11 cellular contexts compared by ENCODE assay signal in the genomic region with DNA sequence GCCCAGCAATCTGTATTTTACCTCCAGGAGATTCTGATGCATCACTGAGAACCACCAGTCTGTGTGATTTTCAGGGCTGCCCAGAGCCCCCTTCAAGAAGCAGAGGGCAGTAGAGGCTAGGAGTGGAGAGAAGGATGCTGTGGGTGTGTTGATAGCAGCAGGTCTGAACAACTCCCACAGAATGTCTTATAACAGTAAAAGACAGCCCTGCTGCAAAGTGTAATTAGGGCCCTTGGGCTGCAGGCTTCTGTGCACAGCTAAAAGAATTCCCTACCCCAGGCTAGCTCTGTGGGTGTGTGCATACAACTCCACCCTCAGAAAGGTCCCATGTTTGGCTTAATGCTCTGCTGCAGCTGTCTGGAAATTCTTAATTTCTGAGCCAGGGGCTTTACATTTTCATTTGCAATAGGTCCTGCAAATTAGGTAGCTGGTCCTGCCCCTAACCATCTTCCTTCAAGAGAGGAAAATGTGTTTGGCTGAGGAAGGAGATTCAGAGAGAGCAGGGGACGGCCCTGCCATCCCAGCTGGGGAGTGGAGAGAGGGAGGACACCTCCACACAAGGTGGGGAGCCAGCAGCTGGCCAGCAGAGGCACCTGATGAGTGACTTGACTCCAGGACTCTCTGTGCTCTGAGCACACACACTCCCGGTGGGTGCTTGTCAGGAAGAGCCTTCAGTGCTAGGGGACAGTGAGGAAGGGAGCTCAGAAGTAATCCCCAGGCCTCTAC. TPM values are rescaled to one million over a fixed set of nuclear protein-coding genes. Genes with fewer than 3 reads are reported as not detected.
DNase-seq lines count a peak whose midpoint lies in the region; ATAC-seq, FAIRE-seq and TF ChIP-seq lines count a peak whose summit lies in the region.
"Had no signal": no experiment of that assay in that cellular context is flagged by ENCODE, and none has a peak within 500 bp of the region (broad histone marks: within the 10 kb centered on the region; RNA-seq: fewer than 3 reads in every experiment).

No MANE protein-coding gene starts in this region.

- FAIRE-seq in GM12891 (lab: Jason Lieb, UNC) = no peak

- H3K36me3 ChIP-seq in cardiac muscle cell (no peaks in the 10 kb centered on the region), right atrium auricular region (no peaks in the 10 kb centered on the region), vagina (no peaks in the 10 kb centered on the region)

- H3K27me3 ChIP-seq in cardiac muscle cell (no peaks in the 10 kb centered on the region), right atrium auricular region (no peaks in the 10 kb centered on the region), vagina (no peaks in the 10 kb centered on the region)

- H3K27ac ChIP-seq in cardiac muscle cell (no peak overlapping the region), right atrium auricular region (no peak overlapping the region), vagina (no peak overlapping the region)

- in situ Hi-C loops in astrocyte of the cerebellum (cut with HindIII; ENCODE audit: low sequenced_read_pairs) = loop anchor here (25.0 kb wide), 2 partner anchors 273 to 548 kb away; a partner anchor contains a TSS

- peak; percentile 30 for TF ChIP-seq CTCF in cardiac muscle cell (IDR thresholded peaks at IDR 0.05; ENCODE audit: low read depth, low read length)
- TF ChIP-seq CTCF in right atrium auricular region (IDR thresholded peaks at IDR 0.05) = peak in 1 of 2 donors; percentile 21
- peak; percentile 16 for TF ChIP-seq CTCF in astrocyte of the cerebellum (IDR thresholded peaks at IDR 0.05; ENCODE audit: low read depth, low read length, missing control alignments)
- no peak for TF ChIP-seq CTCF in vagina (IDR thresholded peaks at IDR 0.05)

- peaks cover 3% of the 10 kb centered on the region for H3K4me1 ChIP-seq in cardiac muscle cell (ENCODE audit: low read depth)
- H3K4me1 ChIP-seq in right atrium auricular region = peaks cover 0 to 11% of the 10 kb centered on the region in 2 donors
- H3K4me1 ChIP-seq in vagina = peaks cover 4% of the 10 kb centered on the region

- no peak overlapping the region for H3K4me3 ChIP-seq in cardiac muscle cell
- no peak overlapping the region for H3K4me3 ChIP-seq in right atrium auricular region
- no peak overlapping the region for H3K4me3 ChIP-seq in astrocyte of the cerebellum (ENCODE audit: low read depth, low read length)
- H3K4me3 ChIP-seq in vagina = no peak overlapping the region

- H3K9me3 ChIP-seq in cardiac muscle cell (ENCODE audit: low read depth) (no peaks in the 10 kb centered on the region), right atrium auricular region (no peaks in the 10 kb centered on the region), vagina (no peaks in the 10 kb centered on the region)

- peak in 1 of 2 donors; percentile 50 for DNase-seq in cardiac muscle cell (ENCODE audit: low read depth in 1 of 2, low spot score in 1 of 2)
- no peak for DNase-seq in right atrium auricular region (ENCODE audit: low spot score)
- DNase-seq in astrocyte of the cerebellum (ENCODE audit: low read depth) = no peak
- DNase-seq in iris pigment epithelial cell (ENCODE audit: low read depth) = peak; percentile 21
- peak; percentile 70 to 77 for DNase-seq in vagina (ENCODE audit: extremely low spot score in 2 of 2)
- DNase-seq in NCI-H345 treated with DMSO at 0.1 percent for 48 hours (lab: John Stamatoyannopoulos, UW; ENCODE audit: unreplicated experiment) = no peak
- DNase-seq in GM12891 (ENCODE audit: insufficient read length, low spot score) = no peak
- DNase-seq: activated CD4-positive, alpha-beta T cell treated with anti-CD3 and anti-CD28 coated beads, Interleukin-2, amount 50 U/mL, for 4 hours; naive thymus-derived CD8-positive, alpha-beta T cell; NCI-H524 treated with DMSO at 0.1 percent for 48 hours had no signal

- TF ChIP-seq POLR2A in vagina (IDR thresholded peaks at IDR 0.05) (no peak), GM12891 (IDR thresholded peaks at IDR 0.05; ENCODE audit: low read depth, low read length) (no peak)

- no peak for ATAC-seq in HG03135 (IDR thresholded peaks at IDR 0.05; ENCODE audit: unreplicated experiment)
- ATAC-seq: naive thymus-derived CD8-positive, alpha-beta T cell had no signal

- intact Hi-C loops in vagina (cut with DNase I) = no loop called here

TF ChIP-seq in GM12891, 5 proteins besides CTCF, POLR2A, EP300 and RAD21:
- no peak for TF ChIP-seq POLR2AphosphoS5 (IDR thresholded peaks at IDR 0.05; ENCODE audit: low read depth, low read length)
- TF ChIP-seq SPI1 (IDR thresholded peaks at IDR 0.05; ENCODE audit: low read depth, low read length) = no peak
- TF ChIP-seq PAX5 (IDR thresholded peaks at IDR 0.05; ENCODE audit: insufficient read depth, low read length, severe bottlenecking) = no peak
- no peak for TF ChIP-seq TAF1 (IDR thresholded peaks at IDR 0.05; ENCODE audit: low read depth, low read length)
- TF ChIP-seq POU2F2 (IDR thresholded peaks at IDR 0.05; ENCODE audit: low read depth, low read length) = no peak

RNA-seq across cellular contexts. Expression of a gene that starts 43.3 kb away (rescaled TPM):
- total RNA-seq in cardiac muscle cell = 2.4 and 2.6 TPM in 2 replicates
- polyA plus RNA-seq in cardiac muscle cell = 3.0 TPM in 2 replicates
- total RNA-seq in right atrium auricular region = 10 to 100 TPM in 1 of 2 donors, 1 to 10 TPM in 1; 9.5 to 11.5 TPM
- 3.7 TPM for total RNA-seq in vagina
- 0.17 TPM for polyA plus RNA-seq in GM12891 (2012; ENCODE audit: low read depth, missing spikeins)
- total RNA-seq: naive thymus-derived CD8-positive, alpha-beta T cell had no signal

Comparison
In these comparisons a context has a peak if more than half of its experiments do, and no peak if none do; other contexts are left out.
1. DNase-seq: peak in iris pigment epithelial cell (single experiment) and vagina (2 of 2); none in right atrium auricular region (single experiment), astrocyte of the cerebellum (single experiment), NCI-H345 treated with DMSO at 0.1 percent for 48 hours (single experiment) and GM12891 (single experiment).
2. CTCF ChIP-seq: peak in cardiac muscle cell (single experiment) and astrocyte of the cerebellum (single experiment); none in vagina (0 of 3).